In genomic region chr3:117074833-117075232, GRCh38 we compare ENCODE assay signal across 1 cellular context.
TF ChIP-seq lines count a peak whose summit lies in the region.

No MANE protein-coding gene starts in this region.

TF ChIP-seq in WTC11, 78 proteins besides CTCF, POLR2A, EP300 and RAD21 (continued from another document):
- TF ChIP-seq FOXP4 (CRISPR knock-in tag; IDR thresholded peaks at IDR 0.05) (no peak), ZNF532 (CRISPR knock-in tag; IDR thresholded peaks at IDR 0.05; ENCODE audit: borderline replicate concordance) (no peak), ZBTB21 (CRISPR knock-in tag; IDR thresholded peaks at IDR 0.05; ENCODE audit: borderline replicate concordance) (no peak), FOXK1 (CRISPR knock-in tag; IDR thresholded peaks at IDR 0.05) (no peak), MYBL2 (CRISPR knock-in tag; IDR thresholded peaks at IDR 0.05) (no peak), ATF1 (CRISPR knock-in tag; IDR thresholded peaks at IDR 0.05) (no peak), JUN (CRISPR knock-in tag; IDR thresholded peaks at IDR 0.05) (no peak)
